In the genomic region with DNA sequence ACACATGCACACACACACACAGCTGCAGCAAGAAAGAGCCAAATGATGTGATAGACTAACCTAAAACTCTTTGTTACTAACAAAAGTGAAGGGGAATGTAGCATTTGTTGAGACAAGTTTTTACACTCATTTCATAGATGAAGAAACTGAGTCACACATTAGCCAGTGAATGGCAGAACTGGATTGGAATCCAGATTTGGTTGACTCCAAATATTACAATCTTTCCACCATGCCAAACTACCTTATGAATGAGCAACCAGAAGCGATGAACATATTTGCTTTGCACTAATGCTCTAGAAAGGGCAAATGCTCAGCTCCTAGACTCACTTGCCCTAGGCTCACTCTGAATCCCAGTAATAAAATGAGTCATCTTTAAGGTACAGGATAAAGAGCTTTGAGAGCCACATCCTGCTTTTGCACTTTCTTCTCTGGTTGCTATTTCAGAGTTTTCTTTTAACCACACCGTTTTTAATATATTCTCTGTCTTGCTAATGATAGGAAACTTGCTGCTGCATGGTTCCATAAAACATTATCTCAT, we compare ENCODE assay signal across 19 cellular contexts.
DNase-seq lines count a peak whose midpoint lies in the region; ATAC-seq, FAIRE-seq and TF ChIP-seq lines count a peak whose summit lies in the region.
"Had no signal": no experiment of that assay in that cellular context is flagged by ENCODE, and none has a peak within 500 bp of the region (broad histone marks: within the 10 kb centered on the region; RNA-seq: fewer than 3 reads in every experiment).

No MANE protein-coding gene starts in this region.

- H3K4me2 ChIP-seq in smooth muscle cell: peak overlapping the region; percentile 4
- H3K4me2 ChIP-seq: GM23338 had no signal

- no peak overlapping the region for H3K27ac ChIP-seq in breast epithelium
- H3K27ac ChIP-seq in epithelial cell of prostate: peak overlapping the region; percentile 31
- H3K27ac ChIP-seq in smooth muscle cell (ENCODE audit: low read depth): no peak overlapping the region
- H3K27ac ChIP-seq: 22Rv1 had no signal

- CTCF ChIA-PET in MCF 10A (lab: Yijun Ruan, JAX): interaction anchor here (0.9 to 1.6 kb wide), 3 partner anchors 12 to 315 kb away, joined by 3 to 5 read pairs (median 4); no protein-coding TSS in a partner anchor

- no peak for TF ChIP-seq POLR2A in breast epithelium (IDR thresholded peaks at IDR 0.05)
- no peak for TF ChIP-seq POLR2A in H54 (IDR thresholded peaks at IDR 0.05; ENCODE audit: low read depth, low read length)

- WGBS in smooth muscle cell (ENCODE audit: low lambda C conversion rate): 55% methylated on average over 2 of the region's 2 CpGs

- H3K36me3 ChIP-seq in breast epithelium (no peaks in the 10 kb centered on the region), smooth muscle cell (ENCODE audit: low read depth) (no peaks in the 10 kb centered on the region)

- DNase-seq in MCF 10A (ENCODE audit: unreplicated experiment) (peak; percentile 10), breast epithelium (ENCODE audit: low spot score in 2 of 2) (no peak), SW480 (ENCODE audit: low spot score) (peak; percentile 6), epithelial cell of prostate (ENCODE audit: low read depth, low spot score) (peak; percentile 55), smooth muscle cell (lab: John Stamatoyannopoulos, UW; ENCODE audit: unreplicated experiment) (no peak), H54 (ENCODE audit: insufficient read length, low spot score) (no peak), NCI-H1092 treated with DMSO at 0.1 percent for 48 hours (lab: John Stamatoyannopoulos, UW) (no peak)
- DNase-seq: CD8-positive, alpha-beta T cell; COR-L47; DMS153; EL; GDM1; H9 had no signal

- peaks cover 6% of the 10 kb centered on the region for H3K4me1 Mint-ChIP-seq in MCF 10A (ENCODE audit: insufficient read depth, unreplicated experiment)
- H3K4me1 Mint-ChIP-seq: CD14-positive monocyte, GM23338, H9 had no signal

- no peaks in the 10 kb centered on the region for H3K9me3 ChIP-seq in breast epithelium
- H3K9me3 ChIP-seq in smooth muscle cell (replicated peaks; ENCODE audit: low read depth): no peaks in the 10 kb centered on the region

- ATAC-seq in HG03439 (IDR thresholded peaks at IDR 0.05; ENCODE audit: unreplicated experiment): no peak
- ATAC-seq: CD8-positive, alpha-beta T cell; GM23338 had no signal

- no peak overlapping the region for H3K27ac Mint-ChIP-seq in MCF 10A (ENCODE audit: low read depth, unreplicated experiment)
- H3K27ac Mint-ChIP-seq: CD14-positive monocyte; CD8-positive, alpha-beta T cell; GM23338; H9 had no signal

- H3K27me3 Mint-ChIP-seq in MCF 10A (ENCODE audit: insufficient read depth, unreplicated experiment): peaks cover 13% of the 10 kb centered on the region

- POLR2A ChIA-PET in MCF 10A (lab: Yijun Ruan, JAX): no interaction called here

- no peaks in the 10 kb centered on the region for H3K36me3 Mint-ChIP-seq in MCF 10A (ENCODE audit: insufficient read depth, unreplicated experiment)
- H3K36me3 Mint-ChIP-seq: CD14-positive monocyte; CD8-positive, alpha-beta T cell had no signal

- intact Hi-C loops in MCF 10A (cut with micrococcal nuclease) (no loop called here), breast epithelium (cut with DNase I; ENCODE audit: low total_unique reads) (no loop called here)

- H3K4me1 ChIP-seq in breast epithelium (no peaks in the 10 kb centered on the region), smooth muscle cell (ENCODE audit: low read depth) (no peaks in the 10 kb centered on the region)

- H3K9ac ChIP-seq in smooth muscle cell (ENCODE audit: low read depth): no peak overlapping the region

- no TSS peak for BruUV-seq in MCF 10A (replicated peaks; lab: Mats Ljungman, UMichigan)

- TF ChIP-seq CTCF in MCF 10A (IDR thresholded peaks at IDR 0.05; ENCODE audit: unreplicated experiment) (no peak), breast epithelium (IDR thresholded peaks at IDR 0.05) (no peak), smooth muscle cell (IDR thresholded peaks at IDR 0.05; ENCODE audit: borderline replicate concordance, insufficient read depth, poor library complexity, severe bottlenecking) (no peak)

- no peaks in the 10 kb centered on the region for H4K20me1 ChIP-seq in smooth muscle cell (ENCODE audit: low read depth)

- H3K4me3 ChIP-seq in breast epithelium: no peak overlapping the region
- no peak overlapping the region for H3K4me3 ChIP-seq in smooth muscle cell
- H3K4me3 ChIP-seq: GM23338 had no signal

- H3K27me3 ChIP-seq in breast epithelium (no peaks in the 10 kb centered on the region), smooth muscle cell (ENCODE audit: low read depth) (no peaks in the 10 kb centered on the region)

- no peak overlapping the region for H2AFZ ChIP-seq in smooth muscle cell (ENCODE audit: low read depth)
- H2AFZ ChIP-seq: GM23338 had no signal

- H3K4me3 Mint-ChIP-seq in MCF 10A (ENCODE audit: unreplicated experiment): no peak overlapping the region
- H3K4me3 Mint-ChIP-seq: CD14-positive monocyte; CD8-positive, alpha-beta T cell; GM23338; H9 had no signal

- peaks cover 5% of the 10 kb centered on the region for H3F3A ChIP-seq in smooth muscle cell (ENCODE audit: low read depth)

- FAIRE-seq in H54 (lab: Jason Lieb, UNC): no peak
- FAIRE-seq: D721Med, GM12892 had no signal

- no peaks in the 10 kb centered on the region for H3K9me3 Mint-ChIP-seq in MCF 10A (ENCODE audit: unreplicated experiment)
- H3K9me3 Mint-ChIP-seq: CD8-positive, alpha-beta T cell; GM23338; H9 had no signal

- no peaks in the 10 kb centered on the region for H3K79me2 ChIP-seq in smooth muscle cell (ENCODE audit: low read depth)

Comparison
In these comparisons a context has a peak if more than half of its experiments do, and no peak if none do; other contexts are left out.
1. DNase-seq: peak in MCF 10A (single experiment), SW480 (single experiment) and epithelial cell of prostate (single experiment); none in breast epithelium (0 of 2), smooth muscle cell (single experiment), H54 (single experiment) and NCI-H1092 treated with DMSO at 0.1 percent for 48 hours (single experiment).